Comparison of ENCODE assay signal across 10 cellular contexts in the genomic region with DNA sequence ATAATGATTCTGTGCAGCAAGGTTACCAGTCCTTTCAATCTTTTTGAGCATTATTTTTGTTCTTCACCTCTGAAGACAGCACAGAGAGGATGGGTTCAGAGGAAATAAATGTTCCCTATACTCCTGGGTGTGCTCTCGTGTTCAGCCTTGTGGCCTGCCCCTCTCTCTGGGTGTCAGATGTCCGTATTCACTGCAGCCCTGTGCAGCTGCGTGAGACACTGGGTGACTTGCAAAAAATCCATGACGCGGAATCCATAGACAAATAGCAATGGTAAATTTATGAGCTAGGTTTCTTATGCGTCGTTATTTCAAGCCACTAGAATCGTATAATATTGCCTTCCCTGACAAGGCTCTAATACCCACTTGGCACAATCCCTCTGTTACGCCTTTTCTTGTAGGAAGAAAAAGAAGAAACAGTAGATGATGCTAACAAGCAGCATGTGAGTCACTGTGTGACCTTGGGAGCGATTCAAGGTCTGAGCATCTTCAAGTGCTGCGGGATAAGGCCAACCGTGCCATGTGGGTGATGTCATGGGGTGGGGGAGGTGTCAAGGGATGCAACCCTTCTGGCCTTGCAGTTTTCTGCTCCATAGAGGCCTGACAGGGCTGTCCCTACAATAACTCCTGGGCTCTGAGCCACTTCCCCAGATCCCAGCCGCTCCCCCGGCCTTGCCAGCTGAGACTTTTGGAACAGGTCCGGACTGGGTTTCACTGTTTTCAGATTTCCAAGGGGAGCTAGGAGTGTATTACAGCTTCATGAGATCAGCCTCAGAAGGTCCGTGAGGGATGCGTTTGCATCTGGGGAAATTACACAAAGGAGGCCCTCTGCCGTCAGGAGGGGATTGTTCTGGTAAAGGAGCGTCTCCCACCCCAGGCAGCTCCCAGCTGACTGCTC. TPM values are rescaled to one million over a fixed set of nuclear protein-coding genes. Genes with fewer than 3 reads are reported as not detected.
DNase-seq lines count a peak whose midpoint lies in the region; ATAC-seq and TF ChIP-seq lines count a peak whose summit lies in the region.
"Had no signal": no experiment of that assay in that cellular context is flagged by ENCODE, and none has a peak within 500 bp of the region (broad histone marks: within the 10 kb centered on the region; RNA-seq: fewer than 3 reads in every experiment).

No MANE protein-coding gene starts in this region.

- no peaks in the 10 kb centered on the region for H3K36me3 ChIP-seq in adrenal gland (replicated peaks in 1 of 2)
- no peaks in the 10 kb centered on the region for H3K36me3 ChIP-seq in heart right ventricle

- ATAC-seq in heart right ventricle (peak; percentile 17 to 86 (median 44)), GM18873 (IDR thresholded peaks at IDR 0.05; ENCODE audit: low FRiP score, unreplicated experiment) (no peak), HG02642 (IDR thresholded peaks at IDR 0.05; ENCODE audit: poor library complexity, unreplicated experiment) (no peak), HG02623 (IDR thresholded peaks at IDR 0.05; ENCODE audit: unreplicated experiment) (no peak)

- intact Hi-C loops in adrenal gland (cut with DNase I), result no loop called here
- intact Hi-C loops in heart right ventricle (cut with DNase I), result loop anchor here in 4 of 10 donors (2.0 to 10.0 kb wide), 3 partner anchors 191 to 221 kb away; no protein-coding TSS in a partner anchor
- intact Hi-C loops in activated CD4-positive, alpha-beta T cell treated with anti-CD3 and anti-CD28 coated beads, Interleukin-2, amount 10 ng/mL, durations not matched to agents 24 days and 14 days (cut with micrococcal nuclease), result no loop called here

- peaks cover 0 to 16% of the 10 kb centered on the region in 2 donors for H3K4me1 ChIP-seq in adrenal gland (replicated peaks in 1 of 2)
- H3K4me1 ChIP-seq in heart right ventricle, result peaks cover 0 to 22% (median 0%) of the 10 kb centered on the region in 9 donors

- H3K4me3 Mint-ChIP-seq in activated CD4-positive, alpha-beta T cell treated with anti-CD3 and anti-CD28 coated beads, Interleukin-2, amount 10 ng/mL, durations not matched to agents 24 days and 14 days, result no peak overlapping the region

- H3K27me3 Mint-ChIP-seq in activated CD4-positive, alpha-beta T cell treated with anti-CD3 and anti-CD28 coated beads, Interleukin-2, amount 10 ng/mL, durations not matched to agents 24 days and 14 days, result peaks cover 22% of the 10 kb centered on the region

- H3K27me3 ChIP-seq in adrenal gland, result no peaks in the 10 kb centered on the region
- H3K27me3 ChIP-seq in heart right ventricle, result peaks cover 0 to 14% (median 3%) of the 10 kb centered on the region in 7 donors

- no peaks in the 10 kb centered on the region for H3K9me3 ChIP-seq in adrenal gland (replicated peaks in 1 of 3)
- H3K9me3 ChIP-seq in heart right ventricle, result no peaks in the 10 kb centered on the region

- no peak overlapping the region for H3K27ac Mint-ChIP-seq in activated CD4-positive, alpha-beta T cell treated with anti-CD3 and anti-CD28 coated beads, Interleukin-2, amount 10 ng/mL, durations not matched to agents 24 days and 14 days

- peak overlapping the region in 2 of 5 donors; percentile 38 to 41 for H3K27ac ChIP-seq in adrenal gland
- no peak overlapping the region for H3K27ac ChIP-seq in heart right ventricle

- peaks cover 7% of the 10 kb centered on the region for H3K9me3 Mint-ChIP-seq in activated CD4-positive, alpha-beta T cell treated with anti-CD3 and anti-CD28 coated beads, Interleukin-2, amount 10 ng/mL, durations not matched to agents 24 days and 14 days

- TF ChIP-seq CTCF in adrenal gland (IDR thresholded peaks at IDR 0.05) (peak in 4 of 6 experiments; percentile 17 to 45 (median 30)), heart right ventricle (IDR thresholded peaks at IDR 0.05) (no peak)

- peaks cover 2% of the 10 kb centered on the region for H3K4me1 Mint-ChIP-seq in activated CD4-positive, alpha-beta T cell treated with anti-CD3 and anti-CD28 coated beads, Interleukin-2, amount 10 ng/mL, durations not matched to agents 24 days and 14 days

- TF ChIP-seq POLR2A in adrenal gland (IDR thresholded peaks at IDR 0.05), result no peak

- WGBS in adrenal gland, 4 donors, result 26 to 42% (median 34%) methylated on average over 18 to 19 of the region's 19 CpGs
- WGBS in heart right ventricle, 2 donors, result 62 to 68% methylated on average over 19 of the region's 19 CpGs

- H3K36me3 Mint-ChIP-seq in activated CD4-positive, alpha-beta T cell treated with anti-CD3 and anti-CD28 coated beads, Interleukin-2, amount 10 ng/mL, durations not matched to agents 24 days and 14 days (ENCODE audit: low read depth), result no peaks in the 10 kb centered on the region

- DNase-seq in EH (ENCODE audit: low read depth) (peak; percentile 73), adrenal gland (peak; percentile 82 to 93 (median 90)), heart right ventricle (peak; percentile 39 to 53), putamen (ENCODE audit: low spot score) (peak; percentile 17)
- no peak for DNase-seq in activated CD4-positive, alpha-beta T cell treated with anti-CD3 and anti-CD28 coated beads, Interleukin-2, amount 10 ng/mL, durations not matched to agents 24 days and 14 days
- DNase-seq: activated gamma-delta T cell treated with Interleukin-2 at 50 U/mL for 16 hours, trophoblast cell had no signal

- H3K4me3 ChIP-seq in adrenal gland (no peak overlapping the region), heart right ventricle (no peak overlapping the region)

RNA-seq across cellular contexts. Expression of gene POMGNT2, which starts 47.6 kb away (rescaled TPM):
- 10 to 100 TPM; 14.5 to 44.9 (median 25.0) TPM for total RNA-seq in adrenal gland
- polyA plus RNA-seq in adrenal gland, result 10 to 100 TPM in 2 of 3 donors, 1 to 10 TPM in 1; 6.5 to 17.6 (median 10.0) TPM
- 10 to 100 TPM; 12.8 to 29.4 (median 17.6) TPM for total RNA-seq in heart right ventricle
- polyA plus RNA-seq in heart right ventricle, result 10 to 100 TPM in 1 of 2 donors, 1 to 10 TPM in 1; 7.1 to 16.8 TPM
- total RNA-seq in activated CD4-positive, alpha-beta T cell treated with anti-CD3 and anti-CD28 coated beads, Interleukin-2, amount 10 ng/mL, durations not matched to agents 24 days and 14 days, result 8.3 and 8.8 TPM in 2 replicates

Comparison
In these comparisons a context has a peak if more than half of its experiments do, and no peak if none do; other contexts are left out.
1. CTCF ChIP-seq: peak in adrenal gland (4 of 6); none in heart right ventricle (0 of 9).
2. ATAC-seq: peak in heart right ventricle (8 of 8); none in GM18873 (single experiment), HG02642 (single experiment) and HG02623 (single experiment).